ENCODE assay signal across 14 cellular contexts in genomic region chr17:75814900-75815373, GRCh38. TPM values are rescaled to one million over a fixed set of nuclear protein-coding genes. Genes with fewer than 3 reads are reported as not detected.
DNase-seq lines count a peak whose midpoint lies in the region; ATAC-seq, FAIRE-seq and TF ChIP-seq lines count a peak whose summit lies in the region.
"Had no signal": no experiment of that assay in that cellular context is flagged by ENCODE, and none has a peak within 500 bp of the region (broad histone marks: within the 10 kb centered on the region; RNA-seq: fewer than 3 reads in every experiment).

No MANE protein-coding gene starts in this region.

- no peak for TF ChIP-seq POLR2A in breast epithelium (IDR thresholded peaks at IDR 0.05)
- TF ChIP-seq POLR2A in body of pancreas (IDR thresholded peaks at IDR 0.05), result no peak

- no peak for ATAC-seq in body of pancreas
- ATAC-seq: mucosa of descending colon had no signal

- H3K27me3 ChIP-seq in AG04450 (ENCODE audit: control insufficient read depth, insufficient read depth, low read length) (no peaks in the 10 kb centered on the region), breast epithelium (no peaks in the 10 kb centered on the region), body of pancreas (no peaks in the 10 kb centered on the region)
- H3K27me3 ChIP-seq: spleen had no signal

- H3K4me1 ChIP-seq in breast epithelium, result peaks cover 0 to under 1% of the 10 kb centered on the region in 2 donors
- H3K4me1 ChIP-seq in kidney (ENCODE audit: control insufficient read depth in 1 of 2, insufficient read depth in 1 of 2, low read depth in 1 of 2, low read length in 2 of 2), result no peaks in the 10 kb centered on the region
- H3K4me1 ChIP-seq in body of pancreas, result no peaks in the 10 kb centered on the region
- H3K4me1 ChIP-seq: spleen had no signal

- H3K36me3 ChIP-seq in breast epithelium (peaks cover 9% of the 10 kb centered on the region), kidney (ENCODE audit: control insufficient read depth in 1 of 2, insufficient read depth in 2 of 2, low read length in 2 of 2) (peaks cover 33 to 54% of the 10 kb centered on the region in 2 donors), body of pancreas (replicated peaks in 1 of 2; ENCODE audit: insufficient read depth in 1 of 2, low read depth in 2 of 2) (peaks cover 9 to 46% of the 10 kb centered on the region in 2 donors)

- CTCF ChIA-PET in AG04450 (lab: Charles Lee), result interaction anchor here (1.4 to 2.3 kb wide), 2 partner anchors 12 to 15 kb away, joined by 4 to 12 read pairs; no protein-coding TSS in a partner anchor

- H3K9me3 ChIP-seq in AG04450 (ENCODE audit: control insufficient read depth, insufficient read depth, low read length), result no peaks in the 10 kb centered on the region; the same call in 1 of the 2 replicates
- no peaks in the 10 kb centered on the region for H3K9me3 ChIP-seq in breast epithelium
- H3K9me3 ChIP-seq in kidney (ENCODE audit: control insufficient read depth in 1 of 2, low read length in 2 of 2), result no peaks in the 10 kb centered on the region
- H3K9me3 ChIP-seq in body of pancreas, result no peaks in the 10 kb centered on the region
- H3K9me3 ChIP-seq: mucosa of descending colon, spleen had no signal

- H3K27ac ChIP-seq in AG04450 (ENCODE audit: low read depth, low read length) (peak overlapping the region; percentile 75), breast epithelium (peak overlapping the region; percentile 10 to 61), kidney (ENCODE audit: low read depth in 2 of 2, low read length in 2 of 2) (no peak overlapping the region), body of pancreas (no peak overlapping the region)
- H3K27ac ChIP-seq: spleen had no signal

- no peak for FAIRE-seq in kidney (lab: Jason Lieb, UNC)

- H3K4me3 ChIP-seq in AG04450 (ENCODE audit: low read depth, low read length) (no peak overlapping the region), breast epithelium (no peak overlapping the region), kidney (ENCODE audit: low read length in 2 of 2) (no peak overlapping the region), body of pancreas (no peak overlapping the region)
- H3K4me3 ChIP-seq: mucosa of descending colon, spleen had no signal

- H3K9ac ChIP-seq in kidney (ENCODE audit: low read length in 2 of 2), result no peak overlapping the region

- TF ChIP-seq CTCF in AG04450 (IDR thresholded peaks at IDR 0.05; ENCODE audit: low read depth, low read length) (no peak), breast epithelium (IDR thresholded peaks at IDR 0.05) (no peak), kidney (IDR thresholded peaks at IDR 0.05; ENCODE audit: borderline replicate concordance, extremely low read depth, insufficient read depth) (no peak), body of pancreas (IDR thresholded peaks at IDR 0.05) (no peak)

- 90 to 92% methylated on average over 11 to 13 of the region's 13 CpGs for WGBS in body of pancreas, 2 donors

- DNase-seq in AG04450 (ENCODE audit: low read depth, low spot score) (peak; percentile 39), LHCN-M2 (ENCODE audit: low read depth) (peak; percentile 51), breast epithelium (ENCODE audit: low spot score in 2 of 2) (no peak), kidney (peak; percentile 72), kidney glomerular epithelial cell (lab: John Stamatoyannopoulos, UW) (no peak), COLO829 (ENCODE audit: low spot score) (no peak), body of pancreas (no peak), occipital lobe (lab: John Stamatoyannopoulos, UW) (no peak)
- DNase-seq: CD4-positive, CD25-positive, alpha-beta regulatory T cell; glutamatergic neuron; MM.1S; NCI-H446; spleen had no signal

- POLR2A ChIA-PET in AG04450 (lab: Yijun Ruan, JAX), result interaction anchor here (0.5 to 1.6 kb wide), 7 partner anchors 8 to 79 kb away, joined by 3 to 19 read pairs (median 3); a partner anchor contains a TSS

- intact Hi-C loops in breast epithelium (cut with DNase I; ENCODE audit: low total_unique reads) (no loop called here), kidney (cut with DNase I) (no loop called here), body of pancreas (cut with DNase I) (no loop called here)

RNA-seq across cellular contexts. Expression of gene UNC13D, which starts 29.3 kb away (rescaled TPM):
- polyA plus RNA-seq in AG04450 (2011; rRNA removed) (0.11 and 0.16 TPM in 2 replicates), kidney (ENCODE audit: insufficient read depth, low read depth, low replicate concordance) (3.8 TPM)
- 0.14 and 0.56 TPM in 2 replicates for polyA minus RNA-seq in AG04450 (2011; rRNA and poly(A)+ RNA removed)
- total RNA-seq in LHCN-M2 (2014; rRNA removed) (0.69 and 0.71 TPM in 2 replicates), breast epithelium (10 to 100 TPM in 1 of 3 donors, 1 to 10 TPM in 2; 5.6 to 15.5 (median 8.5) TPM), kidney (26.1 TPM), body of pancreas (10 to 100 TPM in 1 of 2 donors, 1 to 10 TPM in 1; 8.6 to 21.8 TPM), occipital lobe (1.1 TPM)
- 0.49 TPM for polyA plus RNA-seq in LHCN-M2 (2012)

RNA-seq across cellular contexts. Expression of gene UNK, which starts 30.3 kb away (rescaled TPM):
- polyA plus RNA-seq in AG04450 (2011; rRNA removed) (11.1 and 11.4 TPM in 2 replicates), kidney (ENCODE audit: insufficient read depth, low read depth, low replicate concordance) (12.0 TPM)
- 11.3 and 13.7 TPM in 2 replicates for polyA minus RNA-seq in AG04450 (2011; rRNA and poly(A)+ RNA removed)
- total RNA-seq in LHCN-M2 (2014; rRNA removed) (18.8 and 32.5 TPM in 2 replicates), breast epithelium (10 to 100 TPM; 18.7 to 43.3 (median 28.5) TPM), kidney (35.5 TPM), body of pancreas (10 to 100 TPM; 18.4 to 59.7 TPM), occipital lobe (29.2 TPM)
- polyA plus RNA-seq in LHCN-M2 (2012), result 12.9 TPM

RNA-seq across cellular contexts. Expression of gene WBP2, which starts 40.2 kb away (rescaled TPM):
- polyA plus RNA-seq in AG04450 (2011; rRNA removed), result 33.3 and 35.3 TPM in 2 replicates
- 30.2 and 36.0 TPM in 2 replicates for polyA minus RNA-seq in AG04450 (2011; rRNA and poly(A)+ RNA removed)
- 27.6 and 33.3 TPM in 2 replicates for total RNA-seq in LHCN-M2 (2014; rRNA removed)
- polyA plus RNA-seq in LHCN-M2 (2012), result 90.1 TPM
- total RNA-seq in breast epithelium, result 10 to 100 TPM; 44.9 to 63.2 (median 62.9) TPM
- 135 TPM for total RNA-seq in kidney
- polyA plus RNA-seq in kidney (ENCODE audit: insufficient read depth, low read depth, low replicate concordance), result 151 TPM
- total RNA-seq in body of pancreas, result 10 to 100 TPM; 44.2 to 49.5 TPM
- total RNA-seq in occipital lobe, result 25.9 TPM

RNA-seq across cellular contexts. Expression of gene GALK1, which starts 49.9 kb away (rescaled TPM):
- polyA plus RNA-seq in AG04450 (2011; rRNA removed) (12.4 and 16.8 TPM in 2 replicates), kidney (ENCODE audit: insufficient read depth, low read depth, low replicate concordance) (105 TPM)
- polyA minus RNA-seq in AG04450 (2011; rRNA and poly(A)+ RNA removed), result 9.2 and 17.0 TPM in 2 replicates
- total RNA-seq in LHCN-M2 (2014; rRNA removed) (65.4 and 66.3 TPM in 2 replicates), breast epithelium (10 to 100 TPM; 21.9 to 32.1 (median 24.9) TPM), kidney (34.5 TPM), body of pancreas (10 to 100 TPM; 27.4 to 27.5 TPM), occipital lobe (11.4 TPM)
- polyA plus RNA-seq in LHCN-M2 (2012), result 60.8 TPM

Comparison
In these comparisons a context has a peak if more than half of its experiments do, and no peak if none do; other contexts are left out.
1. DNase-seq: peak in AG04450 (single experiment), LHCN-M2 (single experiment) and kidney (single experiment); none in breast epithelium (0 of 2), kidney glomerular epithelial cell (single experiment), COLO829 (single experiment), body of pancreas (0 of 4) and occipital lobe (single experiment).
2. H3K27ac ChIP-seq: peak in AG04450 (single experiment) and breast epithelium (2 of 2); none in kidney (0 of 2) and body of pancreas (0 of 4).